10 cellular contexts compared by ENCODE assay signal in genomic region chr18:48136544-48137353, GRCh38.
DNase-seq lines count a peak whose midpoint lies in the region; ATAC-seq and TF ChIP-seq lines count a peak whose summit lies in the region.
"Had no signal": no experiment of that assay in that cellular context is flagged by ENCODE, and none has a peak within 500 bp of the region (broad histone marks: within the 10 kb centered on the region; RNA-seq: fewer than 3 reads in every experiment).

No MANE protein-coding gene starts in this region.

- peak overlapping the region; percentile 62 to 66 for H3K4me3 Mint-ChIP-seq in stimulated activated naive CD8-positive, alpha-beta T cell treated with anti-CD3 and anti-CD28 coated beads, Interleukin-15, amount 100 ng/mL, for 72 hours

- no peak for TF ChIP-seq CTCF in ascending aorta (IDR thresholded peaks at IDR 0.05)

- peak; percentile 66 for DNase-seq in DMS 273 (lab: John Stamatoyannopoulos, UW; ENCODE audit: unreplicated experiment)
- no peak for DNase-seq in DMS 273 treated with DMSO at 0.1 percent for 48 hours (lab: John Stamatoyannopoulos, UW)
- no peak for DNase-seq in ascending aorta (ENCODE audit: low spot score in 2 of 2)
- peak; percentile 58 for DNase-seq in iPS-NIHi7 (ENCODE audit: extremely low spot score)
- DNase-seq in stimulated activated naive CD8-positive, alpha-beta T cell treated with anti-CD3 and anti-CD28 coated beads, Interleukin-15, amount 100 ng/mL, for 72 hours: no peak
- DNase-seq in cerebellar cortex (ENCODE audit: low spot score): no peak
- no peak for DNase-seq in A172 (ENCODE audit: low spot score)
- no peak for DNase-seq in NCI-H510A treated with DMSO at 0.1 percent for 48 hours (lab: John Stamatoyannopoulos, UW)
- DNase-seq: activated CD8-positive, alpha-beta memory T cell treated with anti-CD3 and anti-CD28 coated beads, Interleukin-2, amount 50 U/mL, for 48 hours had no signal

- H3K36me3 ChIP-seq in ascending aorta: no peaks in the 10 kb centered on the region

- H3K27ac Mint-ChIP-seq in stimulated activated naive CD8-positive, alpha-beta T cell treated with anti-CD3 and anti-CD28 coated beads, Interleukin-15, amount 100 ng/mL, for 72 hours: no peak overlapping the region

- peaks cover 74% of the 10 kb centered on the region for H3K27me3 Mint-ChIP-seq in stimulated activated naive CD8-positive, alpha-beta T cell treated with anti-CD3 and anti-CD28 coated beads, Interleukin-15, amount 100 ng/mL, for 72 hours

- H3K9me3 Mint-ChIP-seq in stimulated activated naive CD8-positive, alpha-beta T cell treated with anti-CD3 and anti-CD28 coated beads, Interleukin-15, amount 100 ng/mL, for 72 hours: no peaks in the 10 kb centered on the region

- intact Hi-C loops in ascending aorta (cut with DNase I): no loop called here

- H3K27ac ChIP-seq in ascending aorta: no peak overlapping the region
- H3K27ac ChIP-seq: 22Rv1 had no signal

- H3K4me1 Mint-ChIP-seq in stimulated activated naive CD8-positive, alpha-beta T cell treated with anti-CD3 and anti-CD28 coated beads, Interleukin-15, amount 100 ng/mL, for 72 hours: peaks cover 33% of the 10 kb centered on the region

- H3K9me3 ChIP-seq in ascending aorta: no peaks in the 10 kb centered on the region

- H3K4me3 ChIP-seq in ascending aorta: peak overlapping the region; percentile 62 to 78

- peak; percentile 29 for ATAC-seq in stimulated activated naive CD8-positive, alpha-beta T cell treated with anti-CD3 and anti-CD28 coated beads, Interleukin-15, amount 100 ng/mL, for 72 hours

- peaks cover 4 to 9% of the 10 kb centered on the region in 2 donors for H3K4me1 ChIP-seq in ascending aorta

- H3K27me3 ChIP-seq in ascending aorta: no peaks in the 10 kb centered on the region

Comparison
In these comparisons a context has a peak if more than half of its experiments do, and no peak if none do; other contexts are left out.
1. DNase-seq: peak in DMS 273 (single experiment) and iPS-NIHi7 (single experiment); none in DMS 273 treated with DMSO at 0.1 percent for 48 hours (single experiment), ascending aorta (0 of 2), stimulated activated naive CD8-positive, alpha-beta T cell treated with anti-CD3 and anti-CD28 coated beads, Interleukin-15, amount 100 ng/mL, for 72 hours (0 of 2), cerebellar cortex (single experiment), A172 (single experiment) and NCI-H510A treated with DMSO at 0.1 percent for 48 hours (single experiment).